ENCODE assay signal across 1 cellular context in genomic region chr12:19778822-19779221, GRCh38.
TF ChIP-seq lines count a peak whose summit lies in the region.

No MANE protein-coding gene starts in this region.

TF ChIP-seq in HCT116, 20 proteins besides CTCF, POLR2A, EP300 and RAD21 (continued from another document):
- TF ChIP-seq REST (IDR thresholded peaks at IDR 0.05; ENCODE audit: low read depth) (no peak), FOSL1 (IDR thresholded peaks at IDR 0.05; ENCODE audit: low read depth) (no peak), SIN3A (IDR thresholded peaks at IDR 0.05; ENCODE audit: low read depth) (no peak)
